17 cellular contexts compared by ENCODE assay signal in the genomic region with DNA sequence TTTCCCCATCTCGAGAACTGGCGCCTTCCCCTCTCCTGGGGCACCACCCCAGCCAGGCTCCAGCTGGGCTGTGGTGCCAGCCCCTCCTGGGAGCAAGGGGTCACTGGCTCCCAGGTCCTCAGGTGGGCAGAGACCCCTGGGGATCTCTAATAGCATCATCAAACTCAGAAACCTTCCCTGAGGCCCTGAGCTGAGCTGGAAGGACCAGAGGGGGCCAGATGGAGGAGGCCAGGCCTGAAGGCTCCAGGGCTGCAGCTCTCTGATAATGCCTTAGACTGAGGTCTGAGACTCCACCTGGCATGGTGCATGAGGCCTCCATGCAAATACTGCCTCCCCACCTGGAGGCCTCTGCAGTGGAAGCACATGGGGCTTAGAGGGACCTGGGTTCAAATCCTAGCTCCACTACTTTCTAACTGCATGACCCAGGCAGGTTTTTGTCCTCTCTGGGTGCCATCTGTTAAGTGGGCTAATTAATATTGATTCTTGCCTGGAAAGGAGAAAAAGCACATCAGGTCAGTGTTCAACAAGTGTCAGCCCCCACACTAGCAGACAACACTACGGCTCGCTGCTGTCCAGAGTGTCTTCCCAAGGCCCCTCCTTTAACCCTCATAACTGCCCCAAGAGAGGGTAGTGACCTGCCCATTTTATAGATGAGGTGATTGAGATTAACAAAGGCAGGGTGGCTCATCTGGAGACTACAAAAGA. TPM values are rescaled to one million over a fixed set of nuclear protein-coding genes. Genes with fewer than 3 reads are reported as not detected.
DNase-seq lines count a peak whose midpoint lies in the region; ATAC-seq and TF ChIP-seq lines count a peak whose summit lies in the region.
"Had no signal": no experiment of that assay in that cellular context is flagged by ENCODE, and none has a peak within 500 bp of the region (broad histone marks: within the 10 kb centered on the region; RNA-seq: fewer than 3 reads in every experiment).

No MANE protein-coding gene starts in this region.

- H3K27ac ChIP-seq in VCaP, result peak overlapping the region; percentile 93
- H3K27ac ChIP-seq: esophagus squamous epithelium, uterus had no signal

- H3K27me3 Mint-ChIP-seq in activated naive CD8-positive, alpha-beta T cell, result peaks cover 3% of the 10 kb centered on the region
- peaks cover 6% of the 10 kb centered on the region for H3K27me3 Mint-ChIP-seq in activated naive CD8-positive, alpha-beta T cell treated with anti-CD3 and anti-CD28 coated beads, Interleukin-2, amount 50 U/mL, for 24 hours
- H3K27me3 Mint-ChIP-seq in immature natural killer cell (ENCODE audit: low read depth in 3 of 3) (peaks cover 0 to 12% (median 9%) of the 10 kb centered on the region in 3 donors), type B pancreatic cell (peaks cover 14% of the 10 kb centered on the region)

- no peak for DNase-seq in activated naive CD8-positive, alpha-beta T cell treated with anti-CD3 and anti-CD28 coated beads, Interleukin-2, amount 50 U/mL, for 24 hours
- DNase-seq in immature natural killer cell, result no peak
- DNase-seq in type B pancreatic cell (ENCODE audit: extremely low spot score, unreplicated experiment), result no peak
- no peak for DNase-seq in activated CD4-positive, CD25-positive, alpha-beta regulatory T cell (lab: John Stamatoyannopoulos, UW)
- DNase-seq: activated CD4-positive, alpha-beta T cell treated with anti-CD3 and anti-CD28 coated beads for 1 hour; esophagus squamous epithelium; mesenchymal stem cell; NCI-H187; stimulated activated CD4-positive, alpha-beta T cell treated with anti-CD3 and anti-CD28 coated beads, Interleukin-1b, Interleukin-23, amount 100 ng/mL, for 48 hours; uterus had no signal

- peaks cover 5% of the 10 kb centered on the region for H3K36me3 Mint-ChIP-seq in activated naive CD8-positive, alpha-beta T cell
- H3K36me3 Mint-ChIP-seq in activated naive CD8-positive, alpha-beta T cell treated with anti-CD3 and anti-CD28 coated beads, Interleukin-2, amount 50 U/mL, for 24 hours (ENCODE audit: low read depth), result no peaks in the 10 kb centered on the region
- peaks cover 5 to 10% (median 8%) of the 10 kb centered on the region in 3 donors for H3K36me3 Mint-ChIP-seq in immature natural killer cell
- peaks cover 4% of the 10 kb centered on the region for H3K36me3 Mint-ChIP-seq in type B pancreatic cell

- ATAC-seq in activated naive CD8-positive, alpha-beta T cell treated with anti-CD3 and anti-CD28 coated beads, Interleukin-2, amount 50 U/mL, for 24 hours, result no peak
- ATAC-seq in GM18907 (IDR thresholded peaks at IDR 0.05; ENCODE audit: unreplicated experiment) (no peak), GM18520 (IDR thresholded peaks at IDR 0.05; ENCODE audit: unreplicated experiment) (no peak)

- TF ChIP-seq CTCF in VCaP (conservative IDR thresholded peaks at IDR 0.05) (no peak), type B pancreatic cell (conservative IDR thresholded peaks at IDR 0.05) (no peak)

- peak overlapping the region; percentile 47 for H3K4me3 Mint-ChIP-seq in activated naive CD8-positive, alpha-beta T cell
- H3K4me3 Mint-ChIP-seq in activated naive CD8-positive, alpha-beta T cell treated with anti-CD3 and anti-CD28 coated beads, Interleukin-2, amount 50 U/mL, for 24 hours, result no peak overlapping the region
- H3K4me3 Mint-ChIP-seq in immature natural killer cell, result peak overlapping the region; percentile 15 to 48 (median 27)
- H3K4me3 Mint-ChIP-seq in type B pancreatic cell, result peak overlapping the region; percentile 63
- H3K4me3 Mint-ChIP-seq: T-helper 1 cell treated with Interleukin-12 subunit alpha and Interleukin-12 subunit beta and Interleukin-4 antibody, amounts not matched to agents 30 μg/mL and 1 μg/mL, for 36 hours had no signal

- H3K27ac Mint-ChIP-seq in activated naive CD8-positive, alpha-beta T cell, result no peak overlapping the region
- no peak overlapping the region for H3K27ac Mint-ChIP-seq in activated naive CD8-positive, alpha-beta T cell treated with anti-CD3 and anti-CD28 coated beads, Interleukin-2, amount 50 U/mL, for 24 hours
- H3K27ac Mint-ChIP-seq in immature natural killer cell, result no peak overlapping the region
- H3K27ac Mint-ChIP-seq in type B pancreatic cell, result no peak overlapping the region
- H3K27ac Mint-ChIP-seq: T-helper 1 cell treated with Interleukin-12 subunit alpha and Interleukin-12 subunit beta and Interleukin-4 antibody, amounts not matched to agents 30 μg/mL and 1 μg/mL, for 36 hours had no signal

- H3K4me1 Mint-ChIP-seq in activated naive CD8-positive, alpha-beta T cell (ENCODE audit: low read depth), result peaks cover 7% of the 10 kb centered on the region
- H3K4me1 Mint-ChIP-seq in activated naive CD8-positive, alpha-beta T cell treated with anti-CD3 and anti-CD28 coated beads, Interleukin-2, amount 50 U/mL, for 24 hours, result peaks cover 7% of the 10 kb centered on the region
- H3K4me1 Mint-ChIP-seq in immature natural killer cell (peaks cover 9 to 13% of the 10 kb centered on the region in 2 donors), type B pancreatic cell (ENCODE audit: unreplicated experiment) (peaks cover 3% of the 10 kb centered on the region)

- no peaks in the 10 kb centered on the region for H3K9me3 Mint-ChIP-seq in activated naive CD8-positive, alpha-beta T cell (ENCODE audit: low read depth)
- no peaks in the 10 kb centered on the region for H3K9me3 Mint-ChIP-seq in activated naive CD8-positive, alpha-beta T cell treated with anti-CD3 and anti-CD28 coated beads, Interleukin-2, amount 50 U/mL, for 24 hours
- H3K9me3 Mint-ChIP-seq in immature natural killer cell (no peaks in the 10 kb centered on the region), type B pancreatic cell (no peaks in the 10 kb centered on the region)
- H3K9me3 Mint-ChIP-seq: T-helper 1 cell treated with Interleukin-12 subunit alpha and Interleukin-12 subunit beta and Interleukin-4 antibody, amounts not matched to agents 30 μg/mL and 1 μg/mL, for 36 hours had no signal

RNA-seq across cellular contexts. Expression of a gene that starts 1.5 kb away (rescaled TPM):
- polyA plus RNA-seq in immature natural killer cell, result under 1 TPM in 2 of 3 donors, not detected in 1; 0.08 to 0.09 TPM
- 23.7 and 24.4 TPM in 2 replicates for total RNA-seq in type B pancreatic cell (ENCODE audit: low replicate concordance)

RNA-seq across cellular contexts. Expression of a gene that starts 20.1 kb away (rescaled TPM):
- polyA plus RNA-seq in immature natural killer cell, result not detected
- total RNA-seq in type B pancreatic cell (ENCODE audit: low replicate concordance), result 0.90 and 1.4 TPM in 2 replicates
- total RNA-seq: kidney epithelial cell, sciatic nerve had no signal

RNA-seq across cellular contexts. Expression of a gene that starts 30.7 kb away (rescaled TPM):
- polyA plus RNA-seq in immature natural killer cell, result 10 to 100 TPM; 51.0 to 69.9 (median 51.2) TPM
- total RNA-seq in type B pancreatic cell (ENCODE audit: low replicate concordance), result 21.7 and 26.7 TPM in 2 replicates

RNA-seq across cellular contexts. Expression of a gene that starts 35.5 kb away (rescaled TPM):
- under 1 TPM in 1 of 3 donors, not detected in 2; 0.96 TPM for polyA plus RNA-seq in immature natural killer cell
- total RNA-seq in type B pancreatic cell (ENCODE audit: low replicate concordance), result 12.4 and 29.9 TPM in 2 replicates

RNA-seq across cellular contexts. Expression of a gene that starts 39.7 kb away (rescaled TPM):
- polyA plus RNA-seq in immature natural killer cell, result 10 to 100 TPM; 16.5 to 32.7 (median 20.8) TPM
- total RNA-seq in type B pancreatic cell (ENCODE audit: low replicate concordance), result 27.7 and 37.0 TPM in 2 replicates
